ENCODE assay signal across 1 cellular context in the genomic region with DNA sequence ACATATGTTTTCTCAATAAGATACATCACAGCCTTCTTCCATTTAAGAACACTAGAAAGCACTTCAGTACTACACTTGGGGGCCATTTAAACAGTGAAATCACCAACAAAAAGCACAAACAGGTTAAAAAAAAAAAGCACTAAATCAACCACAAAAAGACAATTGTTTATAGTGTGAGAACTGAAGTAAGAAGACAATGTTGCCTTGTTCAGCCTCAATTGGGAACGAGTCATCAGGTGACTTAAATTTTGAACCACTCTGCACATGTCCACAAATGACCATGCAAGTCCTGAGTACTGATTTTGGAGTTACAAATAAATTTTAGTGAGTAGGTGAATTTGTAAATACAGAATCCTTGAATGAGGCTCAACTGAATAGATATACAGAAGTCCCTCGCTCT.
TF ChIP-seq lines count a peak whose summit lies in the region.

No MANE protein-coding gene starts in this region.

TF ChIP-seq in GM12878, 131 proteins besides CTCF, POLR2A, EP300 and RAD21:
- TF ChIP-seq CREM (IDR thresholded peaks at IDR 0.05; ENCODE audit: low read depth) = no peak
TF ChIP-seq in GM12878: peak in this region for 0.
